In the genomic region with DNA sequence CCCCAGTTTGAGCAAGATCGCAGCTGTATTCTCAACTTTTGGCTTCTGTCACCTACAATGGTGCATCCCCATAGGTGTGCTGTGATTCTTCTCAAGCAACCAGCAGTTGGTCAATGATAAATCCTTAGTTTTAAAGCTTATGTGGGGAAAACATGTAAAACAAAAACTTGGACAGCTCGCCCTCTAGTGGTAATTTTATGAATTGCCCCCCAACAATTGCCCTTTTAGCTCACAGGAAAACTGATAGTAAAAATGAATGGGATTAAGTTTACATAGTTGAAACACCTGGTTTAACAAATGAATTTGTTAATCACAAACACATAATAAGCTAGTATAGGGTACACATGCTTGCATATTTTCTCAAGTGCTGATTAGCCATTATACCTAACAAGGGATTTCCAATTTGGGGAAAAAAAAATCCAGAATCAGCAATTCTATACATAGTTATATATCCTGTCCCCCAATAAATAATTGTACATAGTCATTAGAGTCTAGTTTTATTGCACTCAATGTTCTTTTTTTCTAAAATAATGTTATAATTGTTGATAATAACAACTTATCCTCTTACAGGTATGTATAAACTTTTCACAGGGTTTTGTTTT, we compare ENCODE assay signal across 9 cellular contexts. TPM values are rescaled to one million over a fixed set of nuclear protein-coding genes. Genes with fewer than 3 reads are reported as not detected.
DNase-seq lines count a peak whose midpoint lies in the region; ATAC-seq and TF ChIP-seq lines count a peak whose summit lies in the region.
"Had no signal": no experiment of that assay in that cellular context is flagged by ENCODE, and none has a peak within 500 bp of the region (broad histone marks: within the 10 kb centered on the region; RNA-seq: fewer than 3 reads in every experiment).

No MANE protein-coding gene starts in this region.

- H3K27ac ChIP-seq in HEK293 (ENCODE audit: extremely low read depth, low read depth, low read length): no peak overlapping the region

- peak; percentile 2 for DNase-seq in NCI-H146 (lab: John Stamatoyannopoulos, UW)
- DNase-seq in NCI-H146 treated with DMSO at 0.1 percent for 48 hours (lab: John Stamatoyannopoulos, UW; ENCODE audit: unreplicated experiment): no peak
- DNase-seq in iris pigment epithelial cell (ENCODE audit: low read depth): peak; percentile 31
- no peak for DNase-seq in type B pancreatic cell (ENCODE audit: extremely low spot score, unreplicated experiment)

- no peaks in the 10 kb centered on the region for H3K27me3 Mint-ChIP-seq in type B pancreatic cell

- CTCF ChIA-PET in HEK293 (lab: Yijun Ruan, JAX): interaction anchor here (0.6 to 1.8 kb wide), 31 partner anchors 9 to 995 kb away, joined by 3 to 14 read pairs (median 4); no protein-coding TSS in a partner anchor

- H3K4me1 ChIP-seq in HEK293 (ENCODE audit: control insufficient read depth, insufficient read depth, low read length): no peaks in the 10 kb centered on the region

- H3K27ac Mint-ChIP-seq in type B pancreatic cell: no peak overlapping the region

- no peak overlapping the region for H3K4me3 Mint-ChIP-seq in type B pancreatic cell

- peaks cover 2% of the 10 kb centered on the region for H3K9me3 Mint-ChIP-seq in type B pancreatic cell

- H3K9me3 ChIP-seq in HEK293 (ENCODE audit: control insufficient read depth, insufficient read depth, low read depth, low read length): no peaks in the 10 kb centered on the region

- H3K4me3 ChIP-seq in HEK293 (ENCODE audit: low read depth, low read length) (no peak overlapping the region), WI38 (ENCODE audit: low read depth, low read length) (no peak overlapping the region)

- TF ChIP-seq CTCF in HEK293 (tag by site-specific recombination; IDR thresholded peaks at IDR 0.05): 0 out of 2 replicates have a peak, but pooled peaks have one; percentile 10
- peak; percentile 50; the same call in 1 of the 2 replicates for TF ChIP-seq CTCF in WI38 (IDR thresholded peaks at IDR 0.05; ENCODE audit: low read depth, low read length)
- peak; percentile 85 for TF ChIP-seq CTCF in type B pancreatic cell (conservative IDR thresholded peaks at IDR 0.05)

- POLR2A ChIA-PET in HEK293 (lab: Yijun Ruan, JAX): no interaction called here

- peaks cover 2% of the 10 kb centered on the region for H3K36me3 Mint-ChIP-seq in type B pancreatic cell

- no peaks in the 10 kb centered on the region for H3K36me3 ChIP-seq in HEK293 (ENCODE audit: control insufficient read depth in 2 of 2, insufficient read depth in 1 of 2, low read length in 2 of 2)

- H3K4me1 Mint-ChIP-seq in type B pancreatic cell (ENCODE audit: unreplicated experiment): no peaks in the 10 kb centered on the region

- ATAC-seq in GM21528 (IDR thresholded peaks at IDR 0.05; ENCODE audit: low FRiP score, unreplicated experiment) (no peak), GM21367 (IDR thresholded peaks at IDR 0.05; ENCODE audit: unreplicated experiment) (no peak)

TF ChIP-seq in HEK293, 187 proteins besides CTCF, POLR2A, EP300 and RAD21:
- TF ChIP-seq SP2 (tag by site-specific recombination; IDR thresholded peaks at IDR 0.05) (no peak), ZNF654 (tag by site-specific recombination; IDR thresholded peaks at IDR 0.05; ENCODE audit: low read depth) (peak; percentile 58)

RNA-seq across cellular contexts. Expression of a gene that starts 30.1 kb away (rescaled TPM):
- not detected in 2 replicates for total RNA-seq in type B pancreatic cell (ENCODE audit: low replicate concordance)
- total RNA-seq: activated CD8-positive, alpha-beta memory T cell treated with anti-CD3 and anti-CD28 coated beads for 36 hours had no signal

Comparison
In these comparisons a context has a peak if more than half of its experiments do, and no peak if none do; other contexts are left out.
1. DNase-seq: peak in NCI-H146 (single experiment) and iris pigment epithelial cell (single experiment); none in NCI-H146 treated with DMSO at 0.1 percent for 48 hours (single experiment) and type B pancreatic cell (single experiment).
2. CTCF ChIP-seq: peak in every context shown above with its lines; median percentile 85 in type B pancreatic cell; 50 in WI38; 10 in HEK293.